In the genomic region with DNA sequence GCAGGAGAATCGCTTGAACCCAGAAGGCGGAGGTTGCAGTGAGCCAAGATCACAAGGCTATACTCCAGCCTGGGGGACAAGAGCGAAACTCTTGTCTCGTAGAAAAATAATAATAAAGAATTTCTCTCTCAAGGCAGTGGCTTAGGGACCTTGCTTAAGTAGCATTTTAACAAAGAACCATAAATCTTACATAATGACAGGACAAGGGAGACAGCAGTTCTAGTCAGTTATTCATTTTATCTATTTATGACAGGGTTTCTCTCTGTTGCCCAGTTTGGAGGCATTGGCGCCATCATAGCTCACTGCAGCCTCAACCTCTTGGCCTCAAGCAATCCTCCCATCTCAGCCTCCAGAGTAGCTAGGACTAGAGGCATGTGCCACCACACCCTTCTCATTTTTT, we compare ENCODE assay signal across 26 cellular contexts.
"Had no signal": no experiment of that assay in that cellular context is flagged by ENCODE, and none has a peak within 500 bp of the region (broad histone marks: within the 10 kb centered on the region; RNA-seq: fewer than 3 reads in every experiment).

No MANE protein-coding gene starts in this region.

- H3K27ac Mint-ChIP-seq: dendritic cell treated with granulocyte-macrophage colony-stimulating factor and Interleukin-4, amounts not matched to agents 40 ng/mL and 50 ng/mL, for 4 days; endodermal cell; mesothelial cell of epicardium; nephron progenitor cell; stimulated activated naive CD8-positive, alpha-beta T cell treated with anti-CD3 and anti-CD28 coated beads, Interleukin-15, amount 100 ng/mL, for 72 hours; type B pancreatic cell had no signal

- H3K4me1 Mint-ChIP-seq: stimulated activated naive CD8-positive, alpha-beta T cell treated with anti-CD3 and anti-CD28 coated beads, Interleukin-15, amount 100 ng/mL, for 72 hours had no signal

- H3K4me1 ChIP-seq: colonic mucosa, pancreas had no signal

- H3K36me3 Mint-ChIP-seq: type B pancreatic cell had no signal

- H3K4me2 ChIP-seq: hepatocyte had no signal

- H3K9me3 ChIP-seq: colonic mucosa, esophagus muscularis mucosa, gastroesophageal sphincter, pancreas, right lobe of liver, thyroid gland had no signal

- H3K4me3 Mint-ChIP-seq: dendritic cell treated with granulocyte-macrophage colony-stimulating factor and Interleukin-4, amounts not matched to agents 40 ng/mL and 50 ng/mL, for 4 days; endodermal cell; mesothelial cell of epicardium; naive thymus-derived CD8-positive, alpha-beta T cell; nephron progenitor cell; stimulated activated naive CD8-positive, alpha-beta T cell treated with anti-CD3 and anti-CD28 coated beads, Interleukin-15, amount 100 ng/mL, for 72 hours; type B pancreatic cell had no signal

- DNase-seq: colonic mucosa; effector CD8-positive, alpha-beta T cell; foreskin keratinocyte; heart left ventricle; kidney; mesenchymal stem cell; naive thymus-derived CD8-positive, alpha-beta T cell; nephron progenitor cell; occipital lobe; pancreas; retina; right lobe of liver; small intestine; stimulated activated CD4-positive, alpha-beta T cell treated with anti-CD3 and anti-CD28 coated beads, Interleukin-15, amount 100 ng/mL, for 24 hours; stimulated activated CD4-positive, alpha-beta T cell treated with anti-CD3 and anti-CD28 coated beads, Interleukin-2, amount 100 ng/mL, for 48 hours; stimulated activated naive CD4-positive, alpha-beta T cell; stimulated activated naive CD8-positive, alpha-beta T cell treated with anti-CD3 and anti-CD28 coated beads, Interleukin-15, amount 100 ng/mL, for 72 hours; thyroid gland had no signal

- H2AFZ ChIP-seq: hepatocyte had no signal

- H3K27me3 ChIP-seq: colonic mucosa, esophagus muscularis mucosa, foreskin keratinocyte, gastroesophageal sphincter, heart left ventricle, hepatocyte, pancreas, right lobe of liver, thyroid gland had no signal

- ATAC-seq: gastroesophageal sphincter; heart left ventricle; left lobe of liver; naive thymus-derived CD8-positive, alpha-beta T cell; pancreas; right lobe of liver; stimulated activated naive CD8-positive, alpha-beta T cell treated with anti-CD3 and anti-CD28 coated beads, Interleukin-15, amount 100 ng/mL, for 72 hours had no signal

- H3K27ac ChIP-seq: colonic mucosa, foreskin keratinocyte, hepatocyte, pancreas, right lobe of liver, thyroid gland had no signal

- H3K9me3 Mint-ChIP-seq: dendritic cell treated with granulocyte-macrophage colony-stimulating factor and Interleukin-4, amounts not matched to agents 40 ng/mL and 50 ng/mL, for 4 days; nephron progenitor cell had no signal

- H3K27me3 Mint-ChIP-seq: dendritic cell treated with granulocyte-macrophage colony-stimulating factor and Interleukin-4, amounts not matched to agents 40 ng/mL and 50 ng/mL, for 4 days; stimulated activated naive CD8-positive, alpha-beta T cell treated with anti-CD3 and anti-CD28 coated beads, Interleukin-15, amount 100 ng/mL, for 72 hours; type B pancreatic cell had no signal

- H3K79me2 ChIP-seq: hepatocyte had no signal
